ENCODE assay signal across 25 cellular contexts in the genomic region with DNA sequence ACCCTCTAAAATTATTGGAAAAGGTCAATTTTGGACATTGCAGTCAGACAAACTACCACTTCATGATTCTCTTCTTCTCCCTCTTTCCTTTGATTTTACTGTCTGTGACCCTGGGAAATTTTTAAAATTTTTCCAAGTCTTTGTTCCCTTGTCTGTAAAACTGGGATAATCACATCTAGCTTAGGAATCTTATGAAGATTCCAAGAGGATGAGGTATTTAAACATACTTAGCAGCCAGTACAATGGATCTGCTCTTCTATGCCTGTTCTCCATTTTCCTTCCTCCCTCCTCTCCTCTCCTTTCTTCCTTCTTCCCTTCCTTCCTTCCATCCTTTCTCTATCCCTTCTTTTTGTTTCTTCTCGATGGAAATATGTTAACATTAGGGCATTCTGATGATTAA.
"Had no signal": no experiment of that assay in that cellular context is flagged by ENCODE, and none has a peak within 500 bp of the region (broad histone marks: within the 10 kb centered on the region; RNA-seq: fewer than 3 reads in every experiment).

No MANE protein-coding gene starts in this region.

- H3K4me3 ChIP-seq: adrenal gland, breast epithelium, MG63, Peyer's patch, SJCRH30 had no signal

- H3K4me1 ChIP-seq: adrenal gland, breast epithelium, Peyer's patch had no signal

- H3K36me3 Mint-ChIP-seq: activated CD4-positive, alpha-beta memory T cell treated with anti-CD3 and anti-CD28 coated beads for 36 hours; activated naive CD8-positive, alpha-beta T cell treated with anti-CD3 and anti-CD28 coated beads, Interleukin-2, amount 10 ng/mL, durations not matched to agents 7 days and 5 days had no signal

- H3K27me3 ChIP-seq: adrenal gland, breast epithelium, MG63, Peyer's patch, SJCRH30 had no signal

- H3K4me3 Mint-ChIP-seq: activated CD4-positive, alpha-beta memory T cell treated with anti-CD3 and anti-CD28 coated beads for 36 hours; activated CD4-positive, alpha-beta T cell treated with anti-CD3 and anti-CD28 coated beads, Interleukin-2, amount 10 ng/mL, durations not matched to agents 7 days and 5 days; activated naive CD8-positive, alpha-beta T cell treated with anti-CD3 and anti-CD28 coated beads, Interleukin-2, amount 10 ng/mL, durations not matched to agents 7 days and 5 days; activated T-cell treated with anti-CD3 and anti-CD28 coated beads, Interleukin-2, amount 50 U/mL, for 72 hours; T-helper 17 cell had no signal

- H3K36me3 ChIP-seq: adrenal gland, breast epithelium, MG63, Peyer's patch, SJCRH30 had no signal

- H3K27me3 Mint-ChIP-seq: activated CD4-positive, alpha-beta memory T cell treated with anti-CD3 and anti-CD28 coated beads for 36 hours; activated CD4-positive, alpha-beta T cell treated with anti-CD3 and anti-CD28 coated beads, Interleukin-2, amount 10 ng/mL, durations not matched to agents 7 days and 5 days; activated naive CD8-positive, alpha-beta T cell treated with anti-CD3 and anti-CD28 coated beads, Interleukin-2, amount 10 ng/mL, durations not matched to agents 7 days and 5 days; T-helper 17 cell had no signal

- H3K9me3 Mint-ChIP-seq: activated CD4-positive, alpha-beta memory T cell treated with anti-CD3 and anti-CD28 coated beads for 36 hours; activated CD4-positive, alpha-beta T cell treated with anti-CD3 and anti-CD28 coated beads, Interleukin-2, amount 10 ng/mL, durations not matched to agents 7 days and 5 days; activated naive CD8-positive, alpha-beta T cell treated with anti-CD3 and anti-CD28 coated beads, Interleukin-2, amount 10 ng/mL, durations not matched to agents 7 days and 5 days; activated T-cell treated with anti-CD3 and anti-CD28 coated beads, Interleukin-2, amount 50 U/mL, for 72 hours had no signal

- H3K27ac ChIP-seq: adrenal gland, breast epithelium, Peyer's patch, RWPE1, SJCRH30, VCaP had no signal

- ATAC-seq: activated T-cell treated with anti-CD3 and anti-CD28 coated beads, Interleukin-2, amount 50 U/mL, for 72 hours; T-helper 17 cell had no signal

- H3K27ac Mint-ChIP-seq: activated CD4-positive, alpha-beta memory T cell treated with anti-CD3 and anti-CD28 coated beads for 36 hours; activated CD4-positive, alpha-beta T cell treated with anti-CD3 and anti-CD28 coated beads, Interleukin-2, amount 10 ng/mL, durations not matched to agents 7 days and 5 days; activated naive CD8-positive, alpha-beta T cell treated with anti-CD3 and anti-CD28 coated beads, Interleukin-2, amount 10 ng/mL, durations not matched to agents 7 days and 5 days; activated T-cell treated with anti-CD3 and anti-CD28 coated beads, Interleukin-2, amount 50 U/mL, for 72 hours; T-helper 17 cell had no signal

- DNase-seq: activated CD4-positive, alpha-beta memory T cell treated with anti-CD3 and anti-CD28 coated beads for 36 hours; activated CD4-positive, alpha-beta T cell treated with anti-CD3 and anti-CD28 coated beads, Interleukin-2, amount 10 ng/mL, durations not matched to agents 7 days and 5 days; activated CD4-positive, CD25-positive, alpha-beta regulatory T cell; activated CD8-positive, alpha-beta memory T cell treated with anti-CD3 and anti-CD28 coated beads, Interleukin-2, amount 50 U/mL, for 4 hours; activated naive CD4-positive, alpha-beta T cell treated with anti-CD3 and anti-CD28 coated beads, Interleukin-2, amount 50 U/mL, for 16 hours; activated naive CD8-positive, alpha-beta T cell treated with anti-CD3 and anti-CD28 coated beads, Interleukin-2, amount 10 ng/mL, durations not matched to agents 7 days and 5 days; activated T-cell treated with anti-CD3 and anti-CD28 coated beads, Interleukin-2, amount 50 U/mL, for 72 hours; adrenal gland; anterior cingulate cortex; caudate nucleus; MG63; NCI-H1105; NCI-H1436; NCI-H1694 treated with DMSO at 0.1 percent for 48 hours; NCI-H2029 treated with DMSO at 0.1 percent for 48 hours; NCI-H524; Peyer's patch; Right ventricle myocardium superior; SJCRH30; T-helper 17 cell; T-helper 9 cell had no signal

- H3K4me1 Mint-ChIP-seq: activated CD4-positive, alpha-beta T cell treated with anti-CD3 and anti-CD28 coated beads, Interleukin-2, amount 10 ng/mL, durations not matched to agents 7 days and 5 days; activated naive CD8-positive, alpha-beta T cell treated with anti-CD3 and anti-CD28 coated beads, Interleukin-2, amount 10 ng/mL, durations not matched to agents 7 days and 5 days; T-helper 17 cell had no signal

- H3K9me3 ChIP-seq: adrenal gland, breast epithelium, MG63, Peyer's patch, SJCRH30 had no signal

- FAIRE-seq: TTC549 had no signal
